In genomic region chr12:106980944-106981343, GRCh38 we compare ENCODE assay signal across 30 cellular contexts. TPM values are rescaled to one million over a fixed set of nuclear protein-coding genes. Genes with fewer than 3 reads are reported as not detected.
DNase-seq lines count a peak whose midpoint lies in the region; ATAC-seq, FAIRE-seq and TF ChIP-seq lines count a peak whose summit lies in the region.
"Had no signal": no experiment of that assay in that cellular context is flagged by ENCODE, and none has a peak within 500 bp of the region (broad histone marks: within the 10 kb centered on the region; RNA-seq: fewer than 3 reads in every experiment).

No MANE protein-coding gene starts in this region.

- WGBS in aorta, 2 donors: 6 to 15% methylated on average over 7 of the region's 7 CpGs

- ATAC-seq in Right ventricle myocardium superior (ENCODE audit: poor library complexity): no peak
- peak; percentile 37 for ATAC-seq in aorta (ENCODE audit: low FRiP score)
- ATAC-seq: activated CD8-positive, alpha-beta T cell treated with anti-CD3 and anti-CD28 coated beads, Interleukin-2, amount 10 ng/mL, durations not matched to agents 7 days and 5 days; stimulated activated naive CD8-positive, alpha-beta T cell treated with anti-CD3 and anti-CD28 coated beads, Interleukin-15, Interleukin-2, amounts not matched to agents 100 U/mL and 50 U/mL, for 24 hours had no signal

- H3K9me3 ChIP-seq in kidney (ENCODE audit: control insufficient read depth in 1 of 2, low read length in 2 of 2) (no peaks in the 10 kb centered on the region), aorta (ENCODE audit: control insufficient read depth, low read length) (no peaks in the 10 kb centered on the region)
- H3K9me3 ChIP-seq: BE2C, heart left ventricle, Peyer's patch, SJCRH30, testis, vagina had no signal

- peak; percentile 46 for DNase-seq in Right ventricle myocardium superior
- DNase-seq in cardiac septum (ENCODE audit: low spot score): no peak
- peak; percentile 42 for DNase-seq in astrocyte of the spinal cord (ENCODE audit: low read depth, low spot score)
- peak; percentile 61 for DNase-seq in kidney
- DNase-seq in aorta: no peak
- DNase-seq in AML-193 (lab: John Stamatoyannopoulos, UW): no peak
- DNase-seq in NCI-H1436 treated with DMSO at 0.1 percent for 48 hours (lab: John Stamatoyannopoulos, UW): no peak
- DNase-seq in DMS153 (lab: John Stamatoyannopoulos, UW): no peak
- DNase-seq: activated CD4-positive, alpha-beta T cell treated with anti-CD3 and anti-CD28 coated beads for 1 hour; activated CD8-positive, alpha-beta T cell treated with anti-CD3 and anti-CD28 coated beads, Interleukin-2, amount 10 ng/mL, durations not matched to agents 7 days and 5 days; activated effector memory CD4-positive, alpha-beta T cell treated with Interleukin-2 at 50 U/mL for 16 hours; activated naive CD8-positive, alpha-beta T cell treated with anti-CD3 and anti-CD28 coated beads, Interleukin-2, amount 10 ng/mL, durations not matched to agents 7 days and 5 days; activated T-cell treated with anti-CD3 and anti-CD28 coated beads for 4 hours; BE2C; DMS53; heart left ventricle; NCI-H1092; NCI-H2029; NCI-H2227 treated with DMSO at 0.1 percent for 48 hours; NCI-H748 treated with DMSO at 0.1 percent for 48 hours; Peyer's patch; posterior cingulate gyrus; SJCRH30; stimulated activated naive CD8-positive, alpha-beta T cell treated with anti-CD3 and anti-CD28 coated beads, Interleukin-15, Interleukin-2, amounts not matched to agents 100 U/mL and 50 U/mL, for 24 hours; testis had no signal

- H3K4me1 ChIP-seq in kidney (ENCODE audit: control insufficient read depth in 1 of 2, insufficient read depth in 1 of 2, low read depth in 1 of 2, low read length in 2 of 2) (peaks cover 8 to 29% of the 10 kb centered on the region in 2 donors), aorta (ENCODE audit: control insufficient read depth in 1 of 2, insufficient read depth in 2 of 2, low read length in 2 of 2) (peaks cover under 1 to 9% of the 10 kb centered on the region in 2 donors)

- intact Hi-C loops in Right ventricle myocardium superior (cut with DNase I) (no loop called here), cardiac septum (cut with DNase I) (no loop called here), kidney (cut with DNase I) (no loop called here), aorta (cut with DNase I) (no loop called here)

- H3K36me3 ChIP-seq in kidney (ENCODE audit: control insufficient read depth in 1 of 2, insufficient read depth in 2 of 2, low read length in 2 of 2) (no peaks in the 10 kb centered on the region), aorta (ENCODE audit: control insufficient read depth in 1 of 2, insufficient read depth in 2 of 2, low read length in 1 of 2) (no peaks in the 10 kb centered on the region)
- H3K36me3 ChIP-seq: vagina had no signal

- in situ Hi-C loops in astrocyte of the spinal cord (cut with HindIII; ENCODE audit: low sequenced_read_pairs): no loop called here

- H3K9ac ChIP-seq in kidney (ENCODE audit: low read length in 2 of 2): no peak overlapping the region
- H3K9ac ChIP-seq: neural progenitor cell had no signal

- H3K27ac ChIP-seq in kidney (ENCODE audit: low read depth in 2 of 2, low read length in 2 of 2) (no peak overlapping the region), aorta (ENCODE audit: low read depth in 1 of 2, low read length in 2 of 2) (no peak overlapping the region)
- H3K27ac ChIP-seq: neural progenitor cell, Peyer's patch, SJCRH30, testis, vagina had no signal

- no peak for FAIRE-seq in kidney (lab: Jason Lieb, UNC)
- FAIRE-seq: G401.6, GM19239, H54 had no signal

- no peak overlapping the region for H3K4me3 ChIP-seq in astrocyte of the spinal cord (ENCODE audit: low read depth, low read length)
- H3K4me3 ChIP-seq in kidney (ENCODE audit: low read length in 2 of 2): no peak overlapping the region
- H3K4me3 ChIP-seq in aorta (ENCODE audit: low read length in 2 of 2): no peak overlapping the region
- H3K4me3 ChIP-seq: heart left ventricle, neural progenitor cell, Peyer's patch, SJCRH30, testis, vagina had no signal

- TF ChIP-seq CTCF in astrocyte of the spinal cord (IDR thresholded peaks at IDR 0.05; ENCODE audit: low read depth, low read length) (no peak), kidney (IDR thresholded peaks at IDR 0.05; ENCODE audit: borderline replicate concordance, extremely low read depth, insufficient read depth) (no peak)

- no peaks in the 10 kb centered on the region for H3K27me3 ChIP-seq in aorta (ENCODE audit: control insufficient read depth in 1 of 2, insufficient read depth in 2 of 2, low read length in 1 of 2)
- H3K27me3 ChIP-seq: BE2C, heart left ventricle, neural progenitor cell, Peyer's patch, SJCRH30, testis, vagina had no signal

RNA-seq across cellular contexts. Expression of gene MTERF2, which starts 6.0 kb away (rescaled TPM):
- total RNA-seq in Right ventricle myocardium superior: 36.4 TPM
- total RNA-seq in cardiac septum: 21.6 TPM
- 15.0 TPM for total RNA-seq in kidney
- 26.2 TPM for polyA plus RNA-seq in kidney (ENCODE audit: insufficient read depth, low read depth, low replicate concordance)
- 10 to 100 TPM in 1 of 2 donors, 1 to 10 TPM in 1; 8.5 to 11.0 TPM for total RNA-seq in aorta
- polyA plus RNA-seq in aorta: 10 to 100 TPM in 1 of 2 donors, 1 to 10 TPM in 1; 6.5 to 20.1 TPM

RNA-seq across cellular contexts. Expression of gene TMEM263, which starts 25.2 kb away (rescaled TPM):
- total RNA-seq in Right ventricle myocardium superior (28.8 TPM), cardiac septum (44.8 TPM), kidney (43.1 TPM), aorta (10 to 100 TPM; 55.5 to 78.9 TPM)
- polyA plus RNA-seq in kidney (ENCODE audit: insufficient read depth, low read depth, low replicate concordance) (28.7 TPM), aorta (10 to 100 TPM; 30.2 to 40.2 TPM)

Comparison
In these comparisons a context has a peak if more than half of its experiments do, and no peak if none do; other contexts are left out.
1. DNase-seq: peak in Right ventricle myocardium superior (single experiment), astrocyte of the spinal cord (single experiment) and kidney (single experiment); none in cardiac septum (single experiment), aorta (0 of 2), AML-193 (0 of 2), NCI-H1436 treated with DMSO at 0.1 percent for 48 hours (single experiment) and DMS153 (single experiment).